8 cellular contexts compared by ENCODE assay signal in genomic region chr5:33180900-33181299, GRCh38.
DNase-seq lines count a peak whose midpoint lies in the region; ATAC-seq, FAIRE-seq and TF ChIP-seq lines count a peak whose summit lies in the region.

No MANE protein-coding gene starts in this region.

- BruUV-seq in A673 (replicated peaks; lab: Mats Ljungman, UMichigan): no TSS peak

- intact Hi-C loops in A673 (cut with micrococcal nuclease; ENCODE audit: unreplicated experiment): loop anchor here (2.0 to 5.0 kb wide), 2 partner anchors 474 to 694 kb away; no protein-coding TSS in a partner anchor
- intact Hi-C loops in heart right ventricle (cut with DNase I): loop anchor here in 7 of 10 donors (2.0 to 10.0 kb wide), 4 partner anchors 469 to 476 kb away; partner anchors contain the start of gene NPR3 (in 3 of the 7)

- TF ChIP-seq CTCF in A673 (conservative IDR thresholded peaks at IDR 0.05; ENCODE audit: low read depth, low read length) (peak; percentile 55; the same call in 1 of the 2 replicates), HFF-Myc (IDR thresholded peaks at IDR 0.05; ENCODE audit: low read depth, low read length, missing control alignments) (peak; percentile 22), heart right ventricle (IDR thresholded peaks at IDR 0.05) (peak in 7 of 9 donors; percentile 23 to 64 (median 52))

- H3K4me1 Mint-ChIP-seq in activated naive CD8-positive, alpha-beta T cell treated with anti-CD3 and anti-CD28 coated beads, Interleukin-2, amount 50 U/mL, for 24 hours: no peaks in the 10 kb centered on the region

- POLR2A ChIA-PET in A673 (lab: Charles Lee; ENCODE audit: low non-redundant PET): no interaction called here

- H3K36me3 Mint-ChIP-seq in activated naive CD8-positive, alpha-beta T cell treated with anti-CD3 and anti-CD28 coated beads, Interleukin-2, amount 50 U/mL, for 24 hours (ENCODE audit: low read depth): no peaks in the 10 kb centered on the region

- no peak overlapping the region for H3K27ac Mint-ChIP-seq in activated naive CD8-positive, alpha-beta T cell treated with anti-CD3 and anti-CD28 coated beads, Interleukin-2, amount 50 U/mL, for 24 hours

- WGBS in heart right ventricle, 2 donors: 71 to 78% methylated on average over 4 of the region's 4 CpGs

- CTCF ChIA-PET in A673 (lab: Charles Lee): interaction anchor here (0.8 kb wide), 1 partner anchor 856 kb away, joined by 4 read pairs; no protein-coding TSS in a partner anchor

- no peak for FAIRE-seq in GM12892 (lab: Jason Lieb, UNC)

- H3K36me3 ChIP-seq in A673 (ENCODE audit: insufficient read depth, low read length, poor library complexity, severe bottlenecking) (no peaks in the 10 kb centered on the region), heart right ventricle (no peaks in the 10 kb centered on the region)

- H3K9me3 ChIP-seq in A673 (ENCODE audit: low read depth, low read length, poor library complexity, severe bottlenecking) (no peaks in the 10 kb centered on the region), heart right ventricle (no peaks in the 10 kb centered on the region)

- H3K4me1 ChIP-seq in A673 (ENCODE audit: insufficient read depth, low read length, poor library complexity, severe bottlenecking) (no peaks in the 10 kb centered on the region), heart right ventricle (peaks cover 0 to 4% (median 0%) of the 10 kb centered on the region in 9 donors)

- no peak for TF ChIP-seq POLR2A in GM12892 (IDR thresholded peaks at IDR 0.05; ENCODE audit: low read depth, low read length)

- H3K27ac ChIP-seq in A673 (ENCODE audit: low read depth, low read length, poor library complexity, severe bottlenecking) (no peak overlapping the region), heart right ventricle (no peak overlapping the region)

- no peaks in the 10 kb centered on the region for H3K9me3 Mint-ChIP-seq in activated naive CD8-positive, alpha-beta T cell treated with anti-CD3 and anti-CD28 coated beads, Interleukin-2, amount 50 U/mL, for 24 hours

- H3K4me3 Mint-ChIP-seq in activated naive CD8-positive, alpha-beta T cell treated with anti-CD3 and anti-CD28 coated beads, Interleukin-2, amount 50 U/mL, for 24 hours: no peak overlapping the region

- no peaks in the 10 kb centered on the region for H3K27me3 Mint-ChIP-seq in activated naive CD8-positive, alpha-beta T cell treated with anti-CD3 and anti-CD28 coated beads, Interleukin-2, amount 50 U/mL, for 24 hours

- in situ Hi-C loops in SK-MEL-5 (cut with HindIII; ENCODE audit: low pct_unique_long_range_greater_than_20kb, low sequenced_read_pairs): no loop called here

- no peaks in the 10 kb centered on the region for H3K27me3 ChIP-seq in A673 (replicated peaks; ENCODE audit: insufficient read depth, low read depth, low read length, poor library complexity)
- no peaks in the 10 kb centered on the region for H3K27me3 ChIP-seq in heart right ventricle

- no peak overlapping the region for H3K4me3 ChIP-seq in A673 (ENCODE audit: low read depth, low read length, poor library complexity, severe bottlenecking)
- H3K4me3 ChIP-seq in HFF-Myc (replicated peaks; ENCODE audit: low read depth, low read length): no peak overlapping the region
- no peak overlapping the region for H3K4me3 ChIP-seq in heart right ventricle

- DNase-seq in A673 (ENCODE audit: low spot score) (peak; percentile 25), HFF-Myc (ENCODE audit: extremely low read depth, low read depth) (no peak), SK-MEL-5 (ENCODE audit: low read depth, low spot score) (peak; percentile 65), heart right ventricle (peak in 1 of 2 donors; percentile 11), epidermal melanocyte (ENCODE audit: insufficient read length, low spot score) (no peak), GM12892 (ENCODE audit: insufficient read length) (no peak)
- no peak for DNase-seq in activated naive CD8-positive, alpha-beta T cell treated with anti-CD3 and anti-CD28 coated beads, Interleukin-2, amount 50 U/mL, for 24 hours
- no peak for DNase-seq in stimulated activated CD4-positive, alpha-beta T cell treated with anti-CD3 and anti-CD28 coated beads, Interleukin-12 subunit alpha, Interleukin-12 subunit beta, amount 100 ng/mL, for 4 hours

- ATAC-seq in heart right ventricle: peak in 1 of 8 donors; percentile 74
- ATAC-seq in activated naive CD8-positive, alpha-beta T cell treated with anti-CD3 and anti-CD28 coated beads, Interleukin-2, amount 50 U/mL, for 24 hours: no peak

Comparison
In these comparisons a context has a peak if more than half of its experiments do, and no peak if none do; other contexts are left out.
1. DNase-seq: peak in A673 (single experiment) and SK-MEL-5 (single experiment); none in HFF-Myc (single experiment), activated naive CD8-positive, alpha-beta T cell treated with anti-CD3 and anti-CD28 coated beads, Interleukin-2, amount 50 U/mL, for 24 hours (single experiment), stimulated activated CD4-positive, alpha-beta T cell treated with anti-CD3 and anti-CD28 coated beads, Interleukin-12 subunit alpha, Interleukin-12 subunit beta, amount 100 ng/mL, for 4 hours (single experiment), epidermal melanocyte (single experiment) and GM12892 (single experiment).
2. Peak in every context shown above with its lines, with median percentiles within 50 percentile points of each other: CTCF ChIP-seq.